ENCODE assay signal across 19 cellular contexts in the genomic region with DNA sequence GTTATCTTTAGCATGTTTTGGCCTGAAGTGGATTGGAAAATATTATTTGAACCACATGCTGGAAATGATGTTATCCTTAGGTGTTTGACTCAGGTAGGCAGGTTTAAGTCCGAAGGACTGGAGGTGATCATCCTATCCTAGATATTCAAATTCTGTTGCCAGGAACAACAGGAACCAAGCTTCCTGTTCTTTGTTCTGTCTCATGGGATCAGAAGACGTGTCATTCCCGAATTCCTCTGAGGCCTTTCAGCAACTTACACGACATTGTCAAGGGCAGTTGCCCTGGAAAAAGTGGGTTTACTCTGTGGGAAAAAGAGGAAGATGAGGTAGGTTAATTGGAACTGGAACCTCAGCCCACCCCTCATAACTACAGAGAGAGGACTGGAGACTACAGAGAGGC. TPM values are rescaled to one million over a fixed set of nuclear protein-coding genes. Genes with fewer than 3 reads are reported as not detected.
DNase-seq lines count a peak whose midpoint lies in the region; ATAC-seq and TF ChIP-seq lines count a peak whose summit lies in the region.
"Had no signal": no experiment of that assay in that cellular context is flagged by ENCODE, and none has a peak within 500 bp of the region (broad histone marks: within the 10 kb centered on the region; RNA-seq: fewer than 3 reads in every experiment).

No MANE protein-coding gene starts in this region.

- peaks cover 52 to 72% (median 71%) of the 10 kb centered on the region in 3 donors for H3K4me1 Mint-ChIP-seq in CD8-positive, alpha-beta memory T cell
- H3K4me1 Mint-ChIP-seq in IgD-negative memory B cell (peaks cover 48 to 61% (median 54%) of the 10 kb centered on the region in 3 donors), naive B cell (peaks cover 25 to 63% (median 55%) of the 10 kb centered on the region in 3 donors)
- peaks cover 23 to 37% of the 10 kb centered on the region in 2 donors for H3K4me1 Mint-ChIP-seq in effector memory CD8-positive, alpha-beta T cell (ENCODE audit: low read depth in 2 of 2)

- peaks cover 30 to 35% (median 35%) of the 10 kb centered on the region in 3 donors for H3K36me3 Mint-ChIP-seq in CD8-positive, alpha-beta memory T cell
- H3K36me3 Mint-ChIP-seq in IgD-negative memory B cell (peaks cover 16% of the 10 kb centered on the region), naive B cell (peaks cover 21 to 39% of the 10 kb centered on the region in 2 donors)
- peaks cover 56% of the 10 kb centered on the region for H3K36me3 Mint-ChIP-seq in effector memory CD8-positive, alpha-beta T cell (ENCODE audit: insufficient read depth)

- peaks cover 0 to 6% (median 2%) of the 10 kb centered on the region in 5 donors for H3K9me3 Mint-ChIP-seq in CD8-positive, alpha-beta memory T cell
- H3K9me3 Mint-ChIP-seq in IgD-negative memory B cell = peaks cover 0 to 3% (median 0%) of the 10 kb centered on the region in 3 donors
- no peaks in the 10 kb centered on the region for H3K9me3 Mint-ChIP-seq in effector memory CD8-positive, alpha-beta T cell
- H3K9me3 Mint-ChIP-seq in naive B cell = peaks cover 0 to 10% (median 3%) of the 10 kb centered on the region in 7 donors

- peaks cover 0 to 4% of the 10 kb centered on the region in 2 donors for H3K27me3 Mint-ChIP-seq in CD8-positive, alpha-beta memory T cell
- H3K27me3 Mint-ChIP-seq in IgD-negative memory B cell (no peaks in the 10 kb centered on the region), naive B cell (no peaks in the 10 kb centered on the region)
- H3K27me3 Mint-ChIP-seq in effector memory CD8-positive, alpha-beta T cell = no peaks in the 10 kb centered on the region

- no peak overlapping the region for H3K4me3 Mint-ChIP-seq in CD8-positive, alpha-beta memory T cell
- H3K4me3 Mint-ChIP-seq in IgD-negative memory B cell (peak overlapping the region in 3 of 4 donors; percentile 15 to 43 (median 21)), naive B cell (peak overlapping the region in 5 of 8 donors; percentile 49 to 81 (median 75))
- no peak overlapping the region for H3K4me3 Mint-ChIP-seq in effector memory CD8-positive, alpha-beta T cell

- peaks cover 13% of the 10 kb centered on the region for H3K36me3 ChIP-seq in CD8-positive, alpha-beta memory T cell (ENCODE audit: insufficient read depth, low read length)
- H3K36me3 ChIP-seq: esophagus squamous epithelium had no signal

- H3K4me1 ChIP-seq in CD8-positive, alpha-beta memory T cell (ENCODE audit: insufficient read depth, low read length) = peaks cover 13% of the 10 kb centered on the region
- H3K4me1 ChIP-seq: esophagus squamous epithelium, testis had no signal

- no peak for DNase-seq in CD8-positive, alpha-beta memory T cell
- DNase-seq in effector memory CD8-positive, alpha-beta T cell = no peak
- DNase-seq in naive B cell (no peak), RWPE1 (ENCODE audit: low spot score) (no peak), GM03348 (ENCODE audit: low spot score) (no peak), cerebellar cortex (ENCODE audit: low spot score) (no peak)
- DNase-seq: amygdala; Calu3; central memory CD4-positive, alpha-beta T cell; esophagus squamous epithelium; GM23248; NCI-H1417; NCI-H2171; retina; stimulated activated CD8-positive, alpha-beta memory T cell treated with anti-CD3 and anti-CD28 coated beads, Interleukin-4, amount 100 ng/mL, for 48 hours; testis had no signal

- H3K4me3 ChIP-seq in CD8-positive, alpha-beta memory T cell (ENCODE audit: low read length) = no peak overlapping the region
- H3K4me3 ChIP-seq: esophagus squamous epithelium, GM23248, testis had no signal

- ATAC-seq in effector memory CD8-positive, alpha-beta T cell (replicated peaks) = no peak
- ATAC-seq in naive B cell (ENCODE audit: low read depth in 2 of 2) = no peak

- POLR2A ChIA-PET in CD8-positive, alpha-beta memory T cell (lab: Charles Lee) = interaction anchor here (0.5 kb wide), 1 partner anchor 113 kb away, joined by 3 read pairs; no protein-coding TSS in a partner anchor
- POLR2A ChIA-PET in RWPE1 (lab: Yijun Ruan, JAX; ENCODE audit: low non-redundant PET) = no interaction called here

- CTCF ChIA-PET in CD8-positive, alpha-beta memory T cell (lab: Charles Lee) = no interaction called here
- CTCF ChIA-PET in RWPE1 (lab: Yijun Ruan, JAX) = interaction anchor here (0.6 kb wide), 1 partner anchor 454 kb away, joined by 3 read pairs; no protein-coding TSS in a partner anchor

- H3K27me3 ChIP-seq in CD8-positive, alpha-beta memory T cell (ENCODE audit: insufficient read depth, low read length, poor library complexity, severe bottlenecking) = no peaks in the 10 kb centered on the region
- H3K27me3 ChIP-seq: esophagus squamous epithelium, testis had no signal

- no peak overlapping the region for H3K27ac ChIP-seq in CD8-positive, alpha-beta memory T cell (ENCODE audit: low read depth, low read length)
- no peak overlapping the region for H3K27ac ChIP-seq in RWPE1
- H3K27ac ChIP-seq: esophagus squamous epithelium, GM23248, testis had no signal

- no peaks in the 10 kb centered on the region for H3K9me3 ChIP-seq in CD8-positive, alpha-beta memory T cell (ENCODE audit: low read length)
- H3K9me3 ChIP-seq: esophagus squamous epithelium, testis had no signal

- TF ChIP-seq CTCF in RWPE1 (conservative IDR thresholded peaks at IDR 0.05; ENCODE audit: low read depth) = no peak

- H3K27ac Mint-ChIP-seq in CD8-positive, alpha-beta memory T cell = peak overlapping the region in 7 of 8 donors; percentile 30 to 91 (median 51)
- H3K27ac Mint-ChIP-seq in IgD-negative memory B cell (peak overlapping the region in 1 of 3 donors; percentile 50), naive B cell (peak overlapping the region in 3 of 6 donors; percentile 51 to 99 (median 92))
- peak overlapping the region; percentile 49 to 78 for H3K27ac Mint-ChIP-seq in effector memory CD8-positive, alpha-beta T cell

RNA-seq across cellular contexts. Expression of a gene that starts 36.6 kb away (rescaled TPM):
- 10 to 100 TPM; 28.3 to 30.7 TPM for total RNA-seq in CD8-positive, alpha-beta memory T cell
- 201 TPM for polyA plus RNA-seq in CD8-positive, alpha-beta memory T cell
- polyA plus RNA-seq in IgD-negative memory B cell (109 TPM), naive B cell (ENCODE audit: low read depth in 6 of 6) (100 to 1,000 TPM; 164 to 256 (median 194) TPM)
- total RNA-seq: Calu3, G401, glomerular endothelial cell, GM23248 had no signal
- polyA plus RNA-seq: GM23248 had no signal

Comparison
In these comparisons a context has a peak if more than half of its experiments do, and no peak if none do; other contexts are left out.
1. H3K4me3 Mint-ChIP-seq: peak in IgD-negative memory B cell (3 of 4) and naive B cell (5 of 8); none in CD8-positive, alpha-beta memory T cell (0 of 7) and effector memory CD8-positive, alpha-beta T cell (0 of 2).